ENCODE assay signal across 21 cellular contexts in the genomic region with DNA sequence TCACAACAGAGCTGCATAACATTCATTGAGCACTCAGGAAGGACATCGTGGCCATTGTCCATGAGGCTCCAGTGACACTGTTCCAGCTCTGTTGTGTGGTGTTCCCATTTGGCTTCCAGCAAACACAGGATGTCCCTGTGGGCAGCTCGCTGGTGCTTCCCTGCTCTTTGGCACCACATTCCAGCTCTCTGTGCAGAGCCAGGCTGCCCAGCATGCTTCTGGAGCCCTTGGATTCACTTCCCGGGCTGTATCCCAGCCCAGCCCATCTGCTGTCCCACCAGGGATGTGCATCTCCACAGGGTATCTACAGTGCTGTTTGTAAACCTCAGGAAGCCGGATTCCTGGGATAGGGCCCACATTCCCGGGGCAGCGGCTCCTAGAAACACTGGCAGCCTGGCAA. TPM values are rescaled to one million over a fixed set of nuclear protein-coding genes. Genes with fewer than 3 reads are reported as not detected.
DNase-seq lines count a peak whose midpoint lies in the region; ATAC-seq, FAIRE-seq and TF ChIP-seq lines count a peak whose summit lies in the region.
"Had no signal": no experiment of that assay in that cellular context is flagged by ENCODE, and none has a peak within 500 bp of the region (broad histone marks: within the 10 kb centered on the region; RNA-seq: fewer than 3 reads in every experiment).

No MANE protein-coding gene starts in this region.

- H3K4me2 ChIP-seq in BLaER1 treated with 17β-estradiol and CSF1 and Interleukin-3, amounts not matched to agents 10 nM and 100 nM: peak overlapping the region; percentile 55 to 99 (median 96)
- H3K4me2 ChIP-seq in osteoblast (ENCODE audit: insufficient read depth, low read length) (no peak overlapping the region), HepG2 (ENCODE audit: low read depth, low read length) (no peak overlapping the region)

- peaks cover 90 to 100% (median 100%) of the 10 kb centered on the region in 10 experiments for H3K4me1 ChIP-seq in BLaER1 treated with 17β-estradiol and CSF1 and Interleukin-3, amounts not matched to agents 10 nM and 100 nM
- H3K4me1 ChIP-seq in cardiac muscle cell (ENCODE audit: low read depth): peaks cover 44% of the 10 kb centered on the region
- H3K4me1 ChIP-seq in osteoblast (ENCODE audit: insufficient read depth, low read length): no peaks in the 10 kb centered on the region
- peaks cover 7% of the 10 kb centered on the region for H3K4me1 ChIP-seq in HepG2 (ENCODE audit: insufficient read depth, low read length)
- H3K4me1 ChIP-seq: colonic mucosa, testis had no signal

- H3K79me2 ChIP-seq in osteoblast (ENCODE audit: insufficient read depth, low read length) (no peaks in the 10 kb centered on the region), HepG2 (ENCODE audit: insufficient read depth, low read length) (no peaks in the 10 kb centered on the region)

- intact Hi-C loops in HepG2 (cut with micrococcal nuclease; ENCODE audit: unreplicated experiment): no loop called here

- peak overlapping the region in 8 of 11 experiments; percentile 23 to 88 (median 48); a peak in 11 of 22 replicates for H3K9ac ChIP-seq in BLaER1 treated with 17β-estradiol and CSF1 and Interleukin-3, amounts not matched to agents 10 nM and 100 nM
- no peak overlapping the region for H3K9ac ChIP-seq in HepG2 (ENCODE audit: insufficient read depth, low read depth, low read length)

- CTCF ChIA-PET in HepG2 (lab: Yijun Ruan, JAX; ENCODE audit: low intra/inter-chr PET ratio, low total read pairs): no interaction called here

- peak overlapping the region in 9 of 11 experiments; percentile 28 to 99 (median 98); a peak in 17 of 22 replicates for H3K27ac ChIP-seq in BLaER1 treated with 17β-estradiol and CSF1 and Interleukin-3, amounts not matched to agents 10 nM and 100 nM
- peak overlapping the region; percentile 99 for H3K27ac ChIP-seq in cardiac muscle cell
- H3K27ac ChIP-seq in osteoblast (ENCODE audit: low read depth, low read length): no peak overlapping the region
- H3K27ac ChIP-seq in HepG2 (ENCODE audit: extremely low read length, insufficient read depth, low read length): no peak overlapping the region
- H3K27ac ChIP-seq: colonic mucosa, testis had no signal

- no peaks in the 10 kb centered on the region for H4K20me1 ChIP-seq in BLaER1 treated with 17β-estradiol and CSF1 and Interleukin-3, amounts not matched to agents 10 nM and 100 nM
- H4K20me1 ChIP-seq in osteoblast (ENCODE audit: insufficient read depth, low read length): no peaks in the 10 kb centered on the region
- H4K20me1 ChIP-seq in HepG2 (ENCODE audit: insufficient read depth, low read length): no peaks in the 10 kb centered on the region

- no peaks in the 10 kb centered on the region for H3K9me3 ChIP-seq in BLaER1 treated with 17β-estradiol and CSF1 and Interleukin-3, amounts not matched to agents 10 nM and 100 nM (replicated peaks in 1 of 11)
- H3K9me3 ChIP-seq in MG63: no peaks in the 10 kb centered on the region
- no peaks in the 10 kb centered on the region for H3K9me3 ChIP-seq in cardiac muscle cell (ENCODE audit: low read depth)
- no peaks in the 10 kb centered on the region for H3K9me3 ChIP-seq in osteoblast (ENCODE audit: low read depth, low read length)
- H3K9me3 ChIP-seq in HepG2 (ENCODE audit: low read length): no peaks in the 10 kb centered on the region
- H3K9me3 ChIP-seq: colonic mucosa, testis had no signal

- in situ Hi-C loops in HepG2 (cut with HindIII; ENCODE audit: extremely low pct_ligation_motif_present, low pct_unique_long_range_greater_than_20kb): no loop called here

- H3K4me3 ChIP-seq in BLaER1 treated with 17β-estradiol and CSF1 and Interleukin-3, amounts not matched to agents 10 nM and 100 nM: no peak overlapping the region
- H3K4me3 ChIP-seq in MG63 (no peak overlapping the region), cardiac muscle cell (no peak overlapping the region), osteoblast (ENCODE audit: insufficient read depth, low read length) (no peak overlapping the region), HepG2 (replicated peaks in 1 of 3; ENCODE audit: insufficient read depth in 1 of 3, low read depth in 2 of 3, low read length in 3 of 3) (no peak overlapping the region)
- H3K4me3 ChIP-seq: colonic mucosa, testis had no signal

- no peak for FAIRE-seq in HepG2 (lab: Jason Lieb, UNC)
- FAIRE-seq: astrocyte, keratinocyte, RCC 7860 had no signal

- ATAC-seq in HepG2: no peak
- ATAC-seq: SK-N-SH treated with all-trans-retinoic acid at 6 μM for 48 hours had no signal

- TF ChIP-seq CTCF in cardiac muscle cell (IDR thresholded peaks at IDR 0.05; ENCODE audit: low read depth, low read length) (no peak), osteoblast (IDR thresholded peaks at IDR 0.05; ENCODE audit: extremely low read depth, low read depth, low read length) (no peak), HepG2 (CRISPR knock-in tag; IDR thresholded peaks at IDR 0.05) (no peak)

- H2AFZ ChIP-seq in osteoblast (ENCODE audit: low read length): no peak overlapping the region
- no peak overlapping the region for H2AFZ ChIP-seq in HepG2 (ENCODE audit: low read length)

- TF ChIP-seq RAD21 in HepG2 (CRISPR knock-in tag; IDR thresholded peaks at IDR 0.05): no peak

- no peaks in the 10 kb centered on the region for H3K36me3 ChIP-seq in BLaER1 treated with 17β-estradiol and CSF1 and Interleukin-3, amounts not matched to agents 10 nM and 100 nM
- H3K36me3 ChIP-seq in MG63 (no peaks in the 10 kb centered on the region), cardiac muscle cell (no peaks in the 10 kb centered on the region), osteoblast (ENCODE audit: insufficient read depth, low read length) (no peaks in the 10 kb centered on the region), HepG2 (replicated peaks in 1 of 2; ENCODE audit: control insufficient read depth in 1 of 2, insufficient read depth in 2 of 2, low read length in 2 of 2) (no peaks in the 10 kb centered on the region)
- H3K36me3 ChIP-seq: colonic mucosa had no signal

- BruUV-seq in HepG2 (replicated peaks; lab: Mats Ljungman, UMichigan): no TSS peak

- no peaks in the 10 kb centered on the region for H3K27me3 ChIP-seq in BLaER1 treated with 17β-estradiol and CSF1 and Interleukin-3, amounts not matched to agents 10 nM and 100 nM
- H3K27me3 ChIP-seq in MG63 (no peaks in the 10 kb centered on the region), cardiac muscle cell (no peaks in the 10 kb centered on the region), osteoblast (ENCODE audit: insufficient read depth, low read length) (peaks cover 16% of the 10 kb centered on the region), HepG2 (ENCODE audit: control insufficient read depth in 1 of 2, insufficient read depth in 2 of 2, low read length in 2 of 2) (peaks cover 3 to 53% of the 10 kb centered on the region in 2 experiments; a peak in 4 of 5 replicates)
- H3K27me3 ChIP-seq: colonic mucosa, testis had no signal

- POLR2A ChIA-PET in HepG2 (lab: Yijun Ruan, JAX): no interaction called here

- 20% methylated on average over 5 of the region's 6 CpGs for WGBS in HepG2 (ENCODE audit: low lambda C conversion rate)

- TF ChIP-seq EP300 in HepG2 (IDR thresholded peaks at IDR 0.05; ENCODE audit: low read depth in 2 of 2, low read length in 2 of 2) (no peak), HepG2 (CRISPR knock-in tag; IDR thresholded peaks at IDR 0.05; ENCODE audit: borderline replicate concordance) (no peak)

- peak; percentile 85 for DNase-seq in MG63
- no peak for DNase-seq in cardiac muscle cell (ENCODE audit: low read depth in 1 of 2, low spot score in 1 of 2)
- peak; percentile 71 for DNase-seq in osteoblast (ENCODE audit: insufficient read length, low spot score, missing footprints)
- no peak for DNase-seq in A172 (ENCODE audit: low spot score)
- no peak for DNase-seq in activated naive CD4-positive, alpha-beta T cell treated with Interleukin-2 at 50 U/mL for 16 hours
- DNase-seq in HepG2 (ENCODE audit: low spot score): no peak
- DNase-seq in SW 1271 (lab: John Stamatoyannopoulos, UW): no peak
- DNase-seq: activated naive CD4-positive, alpha-beta T cell treated with anti-CD3 and anti-CD28 coated beads, Interleukin-2, amount 50 U/mL, for 16 hours; activated T-cell treated with anti-CD3 and anti-CD28 coated beads, Interleukin-2, amount 50 U/mL, for 48 hours; CD4-positive, alpha-beta T cell; colonic mucosa; NCI-H1436 treated with DMSO at 0.1 percent for 48 hours; NCI-H69; T-helper 9 cell; testis had no signal

- TF ChIP-seq POLR2A in HepG2 (IDR thresholded peaks at IDR 0.05; ENCODE audit: insufficient read depth in 1 of 2, low read depth in 2 of 2, low read length in 2 of 2): no peak

TF ChIP-seq in HepG2, 621 proteins besides CTCF, POLR2A, EP300 and RAD21 (continues in another document):
- TF ChIP-seq POLR2AphosphoS2 (IDR thresholded peaks at IDR 0.05; ENCODE audit: low read depth, low read length): no peak
- TF ChIP-seq ZBTB1 (CRISPR knock-in tag; IDR thresholded peaks at IDR 0.05; ENCODE audit: borderline replicate concordance): no peak

RNA-seq across cellular contexts. Expression of a gene that starts 57.2 kb away (rescaled TPM):
- total RNA-seq in MG63 (2014; rRNA removed; shearing (Covaris generic); ENCODE audit: low replicate concordance): not detected in 2 replicates
- total RNA-seq in cardiac muscle cell (0.09 TPM in 1 of 2 replicates, not detected in the other), osteoblast (not detected in 2 replicates), HepG2 (2016; rRNA removed; fragmentation: Illumina TruSeq; extraction: Trizol) (not detected in 2 replicates)
- polyA plus RNA-seq in cardiac muscle cell (0.09 TPM in 1 of 2 replicates, not detected in the other), HepG2 (2011; rRNA removed) (0.04 and 0.05 TPM in 2 replicates)
- total RNA-seq in A172 (2014; rRNA removed; shearing (Covaris generic)): not detected in 2 replicates
- not detected in 2 replicates for total RNA-seq in HepG2 (2016; cell fraction: cytosol; rRNA removed; fragmentation: Illumina TruSeq; extraction: Trizol; ENCODE audit: low read depth)
- not detected in 2 replicates for total RNA-seq in HepG2 (2016; cell fraction: insoluble cytoplasmic fraction; rRNA removed; fragmentation: Illumina TruSeq; extraction: Trizol)
- total RNA-seq in HepG2 (2016; cell fraction: membrane; rRNA removed; fragmentation: Illumina TruSeq; extraction: Trizol): not detected in 2 replicates
- total RNA-seq in HepG2 (2016; cell fraction: nucleus; rRNA removed; fragmentation: Illumina TruSeq; extraction: Trizol): not detected in 2 replicates
- 0.03 TPM in 1 of 2 replicates, not detected in the other for polyA plus RNA-seq in HepG2 (2011; cell fraction: cytosol; rRNA removed)
- not detected in 2 replicates for polyA plus RNA-seq in HepG2 (2011; cell fraction: nucleus; rRNA removed)
- polyA plus RNA-seq in HepG2 (2012): 0.13 and 0.42 TPM in 2 replicates
- not detected in 2 replicates for polyA plus RNA-seq in HepG2 (2016; cell fraction: cytosol; fragmentation: Illumina TruSeq; extraction: Trizol; ENCODE audit: low read depth)
- polyA plus RNA-seq in HepG2 (2016; cell fraction: insoluble cytoplasmic fraction; fragmentation: Illumina TruSeq; extraction: Trizol; ENCODE audit: low read depth): not detected in 2 replicates
- not detected in 2 replicates for polyA plus RNA-seq in HepG2 (2016; cell fraction: membrane; fragmentation: Illumina TruSeq; extraction: Trizol; ENCODE audit: low read depth)
- polyA plus RNA-seq in HepG2 (2016; cell fraction: nucleus; fragmentation: Illumina TruSeq; extraction: Trizol; ENCODE audit: insufficient read depth, low read depth): not detected in 2 replicates
- polyA minus RNA-seq in HepG2 (2011; rRNA and poly(A)+ RNA removed; ENCODE audit: low replicate concordance): 0.22 and 0.26 TPM in 2 replicates
- polyA minus RNA-seq in HepG2 (2011; cell fraction: cytosol; rRNA and poly(A)+ RNA removed): not detected in 2 replicates
- polyA minus RNA-seq in HepG2 (2011; cell fraction: nucleus; rRNA and poly(A)+ RNA removed): not detected in 2 replicates
- total RNA-seq: astrocyte; CD4-positive, alpha-beta T cell; HT1080 had no signal
- polyA plus RNA-seq: keratinocyte had no signal

Comparison
In these comparisons a context has a peak if more than half of its experiments do, and no peak if none do; other contexts are left out.
1. H3K27ac ChIP-seq: peak in BLaER1 treated with 17β-estradiol and CSF1 and Interleukin-3, amounts not matched to agents 10 nM and 100 nM (9 of 11) and cardiac muscle cell (single experiment); none in osteoblast (single experiment) and HepG2 (single experiment).
2. H3K4me2 ChIP-seq: peak in BLaER1 treated with 17β-estradiol and CSF1 and Interleukin-3, amounts not matched to agents 10 nM and 100 nM (11 of 11); none in osteoblast (single experiment) and HepG2 (single experiment).
3. DNase-seq: peak in MG63 (single experiment) and osteoblast (single experiment); none in cardiac muscle cell (0 of 2), A172 (single experiment), activated naive CD4-positive, alpha-beta T cell treated with Interleukin-2 at 50 U/mL for 16 hours (single experiment), HepG2 (single experiment) and SW 1271 (0 of 2).